13 cellular contexts compared by ENCODE assay signal in the genomic region with DNA sequence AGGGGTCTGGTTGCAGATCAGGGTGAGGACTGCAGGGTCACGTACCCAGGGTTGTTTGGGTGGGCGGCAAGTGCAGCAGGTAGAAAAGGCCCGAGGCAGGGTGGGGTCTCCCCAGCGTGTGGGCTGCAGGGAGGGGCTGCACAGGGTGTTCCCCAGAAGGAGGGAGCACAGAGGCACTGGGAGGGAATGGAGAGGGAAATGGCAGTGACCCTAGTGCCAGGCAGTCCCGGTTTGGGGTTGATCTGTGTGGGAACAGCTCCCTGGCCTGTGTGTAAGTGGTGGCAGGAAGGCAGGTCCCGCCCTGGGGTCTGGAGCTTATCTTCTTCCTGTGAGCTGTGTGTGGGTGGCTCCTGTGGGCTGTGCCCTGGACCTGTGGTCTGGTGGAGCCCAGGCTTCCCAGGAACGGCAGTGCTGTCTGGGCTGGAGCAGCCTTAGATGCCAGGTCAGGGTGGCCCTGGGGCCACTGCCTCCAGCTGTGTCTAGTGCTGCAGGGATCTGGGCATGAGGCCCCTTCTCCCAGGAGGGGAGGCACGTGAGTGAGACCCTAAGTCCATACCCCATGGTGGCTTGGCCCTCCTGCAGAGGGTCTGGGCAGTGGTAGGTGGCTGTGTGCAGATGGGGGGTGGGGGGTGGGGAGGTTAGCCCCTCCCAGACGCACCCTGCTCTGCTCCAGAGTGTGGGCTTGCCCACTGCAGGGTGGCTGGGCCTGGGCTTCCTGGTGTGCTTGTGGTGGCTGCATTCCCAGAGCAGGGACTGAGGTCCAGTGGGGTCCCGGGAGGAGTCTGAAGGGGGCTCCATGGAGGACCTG.
DNase-seq lines count a peak whose midpoint lies in the region; ATAC-seq and TF ChIP-seq lines count a peak whose summit lies in the region.
"Had no signal": no experiment of that assay in that cellular context is flagged by ENCODE, and none has a peak within 500 bp of the region (broad histone marks: within the 10 kb centered on the region; RNA-seq: fewer than 3 reads in every experiment).

No MANE protein-coding gene starts in this region.

- H3K4me1 Mint-ChIP-seq in activated CD4-positive, alpha-beta T cell treated with anti-CD3 and anti-CD28 coated beads, Interleukin-2, amount 10 ng/mL, durations not matched to agents 7 days and 5 days: peaks cover 29% of the 10 kb centered on the region
- peaks cover 3% of the 10 kb centered on the region for H3K4me1 Mint-ChIP-seq in T-helper 17 cell

- H3K36me3 ChIP-seq in heart left ventricle: no peaks in the 10 kb centered on the region
- H3K36me3 ChIP-seq in spleen: no peaks in the 10 kb centered on the region
- H3K36me3 ChIP-seq: ascending aorta had no signal

- 57 to 67% (median 61%) methylated on average over 8 to 10 of the region's 10 CpGs for WGBS in heart left ventricle, 4 donors
- 31 to 56% (median 47%) methylated on average over 7 to 10 of the region's 10 CpGs for WGBS in spleen, 5 donors

- H3K4me3 ChIP-seq in heart left ventricle: no peak overlapping the region
- H3K4me3 ChIP-seq in spleen: peak overlapping the region in 3 of 8 donors; percentile 12 to 53 (median 18)
- H3K4me3 ChIP-seq: A549, ascending aorta, skin epidermis had no signal

- H3K27me3 ChIP-seq in heart left ventricle (no peaks in the 10 kb centered on the region), spleen (replicated peaks in 1 of 7) (peaks cover 0 to 19% (median 0%) of the 10 kb centered on the region in 7 donors)
- H3K27me3 ChIP-seq: ascending aorta had no signal

- no peaks in the 10 kb centered on the region for H3K4me1 ChIP-seq in heart left ventricle
- no peaks in the 10 kb centered on the region for H3K4me1 ChIP-seq in spleen
- H3K4me1 ChIP-seq: A549, ascending aorta had no signal

- H3K27me3 Mint-ChIP-seq in activated CD4-positive, alpha-beta T cell treated with anti-CD3 and anti-CD28 coated beads, Interleukin-2, amount 10 ng/mL, durations not matched to agents 7 days and 5 days: peaks cover 19% of the 10 kb centered on the region
- H3K27me3 Mint-ChIP-seq in T-helper 17 cell: peaks cover 44% of the 10 kb centered on the region

- POLR2A ChIA-PET in activated CD4-positive, alpha-beta T cell treated with anti-CD3 and anti-CD28 coated beads, Interleukin-2, amount 10 ng/mL, durations not matched to agents 7 days and 5 days (lab: Charles Lee): no interaction called here

- no peaks in the 10 kb centered on the region for H3K36me3 Mint-ChIP-seq in activated CD4-positive, alpha-beta T cell treated with anti-CD3 and anti-CD28 coated beads, Interleukin-2, amount 10 ng/mL, durations not matched to agents 7 days and 5 days (ENCODE audit: low read depth)
- H3K36me3 Mint-ChIP-seq in T-helper 17 cell (ENCODE audit: low read depth): peaks cover 3% of the 10 kb centered on the region

- H3K27ac ChIP-seq in heart left ventricle: no peak overlapping the region
- peak overlapping the region in 2 of 8 donors; percentile 28 to 56 for H3K27ac ChIP-seq in spleen
- H3K27ac ChIP-seq: A549, ascending aorta, skin epidermis had no signal

- H3K4me3 Mint-ChIP-seq in activated CD4-positive, alpha-beta T cell treated with anti-CD3 and anti-CD28 coated beads, Interleukin-2, amount 10 ng/mL, durations not matched to agents 7 days and 5 days: no peak overlapping the region
- no peak overlapping the region for H3K4me3 Mint-ChIP-seq in T-helper 17 cell

- H3K9me3 ChIP-seq in T-helper 17 cell (ENCODE audit: control insufficient read depth, low read length, poor library complexity, severe bottlenecking) (no peaks in the 10 kb centered on the region), heart left ventricle (no peaks in the 10 kb centered on the region), spleen (no peaks in the 10 kb centered on the region)
- H3K9me3 ChIP-seq: A549, ascending aorta had no signal

- peak overlapping the region; percentile 54 for H3K27ac Mint-ChIP-seq in activated CD4-positive, alpha-beta T cell treated with anti-CD3 and anti-CD28 coated beads, Interleukin-2, amount 10 ng/mL, durations not matched to agents 7 days and 5 days
- H3K27ac Mint-ChIP-seq in T-helper 17 cell: no peak overlapping the region

- no peak for DNase-seq in activated CD4-positive, alpha-beta T cell treated with anti-CD3 and anti-CD28 coated beads, Interleukin-2, amount 10 ng/mL, durations not matched to agents 7 days and 5 days
- no peak for DNase-seq in activated CD4-positive, alpha-beta T cell treated with anti-CD3 and anti-CD28 coated beads, Interleukin-2, amount 50 U/mL, for 48 hours
- peak in 2 of 3 donors; percentile 6 to 7 for DNase-seq in T-helper 17 cell
- peak in 4 of 5 donors; percentile 3 to 43 (median 10) for DNase-seq in heart left ventricle
- DNase-seq in spleen: peak; percentile 65
- no peak for DNase-seq in hippocampal formation (lab: John Stamatoyannopoulos, UW)
- no peak for DNase-seq in kidney glomerular epithelial cell (lab: John Stamatoyannopoulos, UW)
- DNase-seq: foreskin melanocyte, trophoblast cell had no signal

- CTCF ChIA-PET in activated CD4-positive, alpha-beta T cell treated with anti-CD3 and anti-CD28 coated beads, Interleukin-2, amount 10 ng/mL, durations not matched to agents 7 days and 5 days (lab: Charles Lee): no interaction called here

- H3K9me3 Mint-ChIP-seq in activated CD4-positive, alpha-beta T cell treated with anti-CD3 and anti-CD28 coated beads, Interleukin-2, amount 10 ng/mL, durations not matched to agents 7 days and 5 days: no peaks in the 10 kb centered on the region

- TF ChIP-seq CTCF in heart left ventricle (IDR thresholded peaks at IDR 0.05) (no peak), spleen (IDR thresholded peaks at IDR 0.05 in 8 of 11, conservative IDR thresholded peaks at IDR 0.05 in 3 of 11) (no peak)

- ATAC-seq in T-helper 17 cell (no peak), heart left ventricle (no peak), HG03520 (IDR thresholded peaks at IDR 0.05; ENCODE audit: unreplicated experiment) (no peak)
- ATAC-seq: A549 had no signal

- TF ChIP-seq POLR2A in heart left ventricle (IDR thresholded peaks at IDR 0.05) (no peak), spleen (IDR thresholded peaks at IDR 0.05) (no peak)

- intact Hi-C loops in heart left ventricle (cut with DNase I): no loop called here
- intact Hi-C loops in spleen (cut with DNase I; ENCODE audit: low total_unique reads): no loop called here

Comparison
In these comparisons a context has a peak if more than half of its experiments do, and no peak if none do; other contexts are left out.
1. DNase-seq: peak in T-helper 17 cell (2 of 3), heart left ventricle (4 of 5) and spleen (single experiment); none in activated CD4-positive, alpha-beta T cell treated with anti-CD3 and anti-CD28 coated beads, Interleukin-2, amount 10 ng/mL, durations not matched to agents 7 days and 5 days (single experiment), activated CD4-positive, alpha-beta T cell treated with anti-CD3 and anti-CD28 coated beads, Interleukin-2, amount 50 U/mL, for 48 hours (0 of 2), hippocampal formation (0 of 2) and kidney glomerular epithelial cell (single experiment).